In the genomic region with DNA sequence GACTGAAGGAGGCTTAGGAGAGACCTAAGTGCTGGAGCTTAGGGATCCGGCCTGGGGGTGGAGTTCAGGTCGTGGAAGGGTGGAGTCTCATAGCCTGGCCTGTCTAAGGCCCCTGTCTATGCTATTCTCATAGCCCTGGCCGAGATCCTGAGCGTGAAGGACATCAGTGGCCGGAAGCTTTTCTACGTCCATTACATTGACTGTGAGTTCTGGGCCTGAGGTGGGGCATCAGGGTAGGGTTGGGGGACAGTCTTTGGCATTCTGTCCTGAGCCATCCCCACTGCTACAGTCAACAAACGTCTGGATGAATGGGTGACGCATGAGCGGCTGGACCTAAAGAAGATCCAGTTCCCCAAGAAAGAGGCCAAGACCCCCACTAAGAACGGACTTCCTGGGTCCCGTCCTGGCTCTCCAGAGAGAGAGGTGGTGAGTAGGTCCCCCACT, we compare ENCODE assay signal across 8 cellular contexts. TPM values are rescaled to one million over a fixed set of nuclear protein-coding genes. Genes with fewer than 3 reads are reported as not detected.
A peak's percentile ranks its signal among the peaks of the same experiment; 100 is the strongest.
DNase-seq lines count a peak whose midpoint lies in the region; ATAC-seq and TF ChIP-seq lines count a peak whose summit lies in the region.

No MANE protein-coding gene starts in this region.

- no peaks in the 10 kb centered on the region for H4K20me1 ChIP-seq in DOHH2 (ENCODE audit: control insufficient read depth, insufficient read depth, low read depth, low read length)
- H4K20me1 ChIP-seq in OCI-LY7 (ENCODE audit: insufficient read depth, low read length): no peaks in the 10 kb centered on the region

- H2BK5ac ChIP-seq in trophoblast cell (ENCODE audit: low read depth, low read length, poor library complexity): no peak overlapping the region

- H3K4me2 ChIP-seq in DOHH2 (ENCODE audit: low read length) (peak overlapping the region; percentile 93), OCI-LY7 (ENCODE audit: low read length) (peak overlapping the region; percentile 66), trophoblast cell (ENCODE audit: low read length) (peak overlapping the region; percentile 84)

- H3K79me1 ChIP-seq in trophoblast cell (ENCODE audit: low read length): peaks cover 13% of the 10 kb centered on the region

- POLR2A ChIA-PET in OCI-LY7 (lab: Charles Lee): interaction anchor here (1.1 to 2.5 kb wide), 2 partner anchors 8 to 181 kb away, joined by 3 to 13 read pairs; partner anchors contain the start of gene RNASEH2C

- ATAC-seq in HG03520 (IDR thresholded peaks at IDR 0.05; ENCODE audit: unreplicated experiment): no peak

- H3K9me3 ChIP-seq in DOHH2 (ENCODE audit: control insufficient read depth, insufficient read depth, low read length): no peaks in the 10 kb centered on the region
- no peaks in the 10 kb centered on the region for H3K9me3 ChIP-seq in OCI-LY7 (ENCODE audit: low read length)
- H3K9me3 ChIP-seq in trophoblast cell (ENCODE audit: insufficient read depth, low read depth, low read length): peaks cover 1% of the 10 kb centered on the region

- no CpG with 5 or more reads among the region's 11 CpGs for WGBS in trophoblast cell (ENCODE audit: extremely low coverage, insufficient coverage, insufficient read length)

- H3K18ac ChIP-seq in trophoblast cell (ENCODE audit: low read length): peak overlapping the region; percentile 62

- peak overlapping the region; percentile 27 for H2BK12ac ChIP-seq in trophoblast cell (ENCODE audit: low read length)

- H3K36me3 ChIP-seq in DOHH2 (ENCODE audit: control insufficient read depth, low read length) (peaks cover 48% of the 10 kb centered on the region), OCI-LY7 (ENCODE audit: insufficient read depth, low read length) (peaks cover 45% of the 10 kb centered on the region), trophoblast cell (ENCODE audit: control insufficient read depth in 1 of 2, insufficient read depth in 2 of 2, low read length in 2 of 2) (peaks cover 38 to 40% of the 10 kb centered on the region in 2 experiments)

- H3K27me3 ChIP-seq in DOHH2 (ENCODE audit: control insufficient read depth, low read length) (no peaks in the 10 kb centered on the region), trophoblast cell (ENCODE audit: insufficient read depth, low read length) (no peaks in the 10 kb centered on the region)

- peak overlapping the region; percentile 54 for H3K9ac ChIP-seq in trophoblast cell (ENCODE audit: low read length)

- peak overlapping the region; percentile 64 for H4K8ac ChIP-seq in trophoblast cell (ENCODE audit: low read depth, low read length)

- H2AK5ac ChIP-seq in trophoblast cell (ENCODE audit: low read length): peak overlapping the region; percentile 11

- no peak overlapping the region for H2BK120ac ChIP-seq in trophoblast cell (ENCODE audit: insufficient read depth, low read length, poor library complexity)

- peaks cover 22% of the 10 kb centered on the region for H3K79me2 ChIP-seq in DOHH2 (ENCODE audit: control insufficient read depth, low read length)
- H3K79me2 ChIP-seq in OCI-LY7 (ENCODE audit: insufficient read depth, low read depth, low read length): peaks cover 6% of the 10 kb centered on the region; the same call in 1 of the 2 replicates
- peaks cover 4% of the 10 kb centered on the region for H3K79me2 ChIP-seq in trophoblast cell (ENCODE audit: control insufficient read depth, insufficient read depth, low read length, poor library complexity)

- no peak overlapping the region for H3K23ac ChIP-seq in trophoblast cell (ENCODE audit: low read length)

- no peak overlapping the region for H3K4ac ChIP-seq in trophoblast cell (ENCODE audit: low read depth, low read length)

- H3K14ac ChIP-seq in trophoblast cell (ENCODE audit: low read length): peak overlapping the region; percentile 3

- TF ChIP-seq CTCF in DOHH2 (IDR thresholded peaks at IDR 0.05; ENCODE audit: low read depth, low read length, poor library complexity, severe bottlenecking): no peak
- TF ChIP-seq CTCF in OCI-LY7 (conservative IDR thresholded peaks at IDR 0.05; ENCODE audit: low read length): no peak
- no peak for TF ChIP-seq CTCF in epithelial cell of esophagus (IDR thresholded peaks at IDR 0.05; ENCODE audit: insufficient read depth, low read depth, low read length, missing control alignments)

- H2AFZ ChIP-seq in OCI-LY7 (ENCODE audit: low read length) (peak overlapping the region; percentile 77; the same call in 1 of the 2 replicates), trophoblast cell (ENCODE audit: insufficient read depth, low read length, poor library complexity) (no peak overlapping the region)

- H3K4me1 ChIP-seq in DOHH2 (ENCODE audit: control insufficient read depth, low read length): peaks cover 22% of the 10 kb centered on the region
- H3K4me1 ChIP-seq in OCI-LY7 (ENCODE audit: insufficient read depth, low read length, poor library complexity, severe bottlenecking): peaks cover 19% of the 10 kb centered on the region
- H3K4me1 ChIP-seq in trophoblast cell (ENCODE audit: control insufficient read depth in 1 of 2, insufficient read depth in 2 of 2, low read length in 2 of 2): peaks cover 9 to 10% of the 10 kb centered on the region in 2 experiments

- CTCF ChIA-PET in OCI-LY7 (lab: Charles Lee; ENCODE audit: unreplicated experiment): interaction anchor here (1.0 to 1.3 kb wide), 2 partner anchors 68 to 105 kb away, joined by 3 to 4 read pairs; no protein-coding TSS in a partner anchor

- H4K91ac ChIP-seq in trophoblast cell (ENCODE audit: low read depth, low read length): peak overlapping the region; percentile 20

- H3K9me2 ChIP-seq in DOHH2 (replicated peaks; ENCODE audit: control insufficient read depth, low read length) (no peaks in the 10 kb centered on the region), OCI-LY7 (ENCODE audit: insufficient read depth, low read length) (no peaks in the 10 kb centered on the region)

- BruUV-seq in OCI-LY7 (replicated peaks; lab: Mats Ljungman, UMichigan): TSS peak; percentile 68

- no peak for DNase-seq in OCI-LY7 (ENCODE audit: low spot score)
- DNase-seq in epithelial cell of esophagus (ENCODE audit: low read depth): no peak
- no peak for DNase-seq in trophoblast cell
- no peak for DNase-seq in retina
- no peak for DNase-seq in islet precursor cell
- DNase-seq in activated CD8-positive, alpha-beta memory T cell treated with anti-CD3 and anti-CD28 coated beads, Interleukin-2, amount 50 U/mL, for 4 hours: no peak

- no peaks in the 10 kb centered on the region for H3F3A ChIP-seq in DOHH2 (ENCODE audit: control insufficient read depth, insufficient read depth)

- H3K4me3 ChIP-seq in DOHH2 (ENCODE audit: low read length): peak overlapping the region; percentile 95
- peak overlapping the region; percentile 89 for H3K4me3 ChIP-seq in OCI-LY7 (ENCODE audit: low read depth, low read length, poor library complexity, severe bottlenecking)
- H3K4me3 ChIP-seq in epithelial cell of esophagus (ENCODE audit: low read length): peak overlapping the region; percentile 84
- peak overlapping the region; percentile 66 for H3K4me3 ChIP-seq in trophoblast cell (ENCODE audit: low read depth, low read length)

- peak overlapping the region; percentile 13 for H4K12ac ChIP-seq in trophoblast cell (ENCODE audit: low read depth, low read length)

- H3K27ac ChIP-seq in DOHH2 (ENCODE audit: low read depth, low read length): peak overlapping the region; percentile 88
- peak overlapping the region; percentile 82 for H3K27ac ChIP-seq in OCI-LY7 (ENCODE audit: low read depth, low read length, poor library complexity, severe bottlenecking)
- peak overlapping the region; percentile 45 for H3K27ac ChIP-seq in trophoblast cell (ENCODE audit: low read depth, low read length)

- intact Hi-C loops in OCI-LY7 (cut with micrococcal nuclease; ENCODE audit: unreplicated experiment): loop anchor here (1.0 to 5.0 kb wide), 3 partner anchors 8 to 290 kb away; partner anchors contain the start of genes BANF1, CFL1, EIF1AD and RNASEH2C

RNA-seq across cellular contexts. Expression of gene KAT5, which starts 0.6 kb away (rescaled TPM):
- 87.9 and 97.1 TPM in 2 replicates for total RNA-seq in OCI-LY7 (2014; rRNA removed; shearing (Covaris generic))
- 79.9 and 82.1 TPM in 2 replicates for total RNA-seq in OCI-LY7 (2022)
- polyA plus RNA-seq in trophoblast cell (2013): 26.9 and 28.6 TPM in 2 replicates

RNA-seq across cellular contexts. Expression of gene RNASEH2C, which starts 7.9 kb away (rescaled TPM):
- 92.7 and 99.1 TPM in 2 replicates for total RNA-seq in OCI-LY7 (2014; rRNA removed; shearing (Covaris generic))
- 79.1 and 100 TPM in 2 replicates for total RNA-seq in OCI-LY7 (2022)
- 50.6 and 52.2 TPM in 2 replicates for polyA plus RNA-seq in trophoblast cell (2013)

RNA-seq across cellular contexts. Expression of gene RELA, which starts 49.9 kb away (rescaled TPM):
- total RNA-seq in OCI-LY7 (2014; rRNA removed; shearing (Covaris generic)): 40.4 and 48.0 TPM in 2 replicates
- total RNA-seq in OCI-LY7 (2022): 78.9 and 82.5 TPM in 2 replicates
- polyA plus RNA-seq in trophoblast cell (2013): 69.3 and 74.1 TPM in 2 replicates
